Comparison of ENCODE assay signal across 9 cellular contexts in genomic region chr7:44105832-44106231, GRCh38. TPM values are rescaled to one million over a fixed set of nuclear protein-coding genes. Genes with fewer than 3 reads are reported as not detected.
A peak's percentile ranks its signal among the peaks of the same experiment; 100 is the strongest.
DNase-seq lines count a peak whose midpoint lies in the region; ATAC-seq, FAIRE-seq and TF ChIP-seq lines count a peak whose summit lies in the region.
"Had no signal": no experiment of that assay in that cellular context is flagged by ENCODE, and none has a peak within 500 bp of the region (broad histone marks: within the 10 kb centered on the region; RNA-seq: fewer than 3 reads in every experiment).

No MANE protein-coding gene starts in this region.

- H3K27me3 Mint-ChIP-seq in naive thymus-derived CD4-positive, alpha-beta T cell: peaks cover 0 to 24% (median 0%) of the 10 kb centered on the region in 5 donors

- H3K27ac ChIP-seq in heart right ventricle (peak overlapping the region in 8 of 10 donors; percentile 63 to 91 (median 82)), GM12878 (ENCODE audit: control insufficient read depth, insufficient read depth) (no peak overlapping the region), uterus (peak overlapping the region; percentile 95 to 97)
- no peak overlapping the region for H3K27ac ChIP-seq in naive thymus-derived CD4-positive, alpha-beta T cell (ENCODE audit: low read depth, low read length)

- TF ChIP-seq EP300 in GM12878 (IDR thresholded peaks at IDR 0.05; ENCODE audit: borderline replicate concordance in 1 of 2, control insufficient read depth in 1 of 2, low read depth in 2 of 2, low read length in 2 of 2): no peak

- H3K4me3 ChIP-seq in heart right ventricle (peak overlapping the region in 8 of 10 donors; percentile 47 to 66 (median 60)), GM12878 (no peak overlapping the region), uterus (peak overlapping the region; percentile 62 to 68)
- H3K4me3 ChIP-seq in naive thymus-derived CD4-positive, alpha-beta T cell (ENCODE audit: low read length): no peak overlapping the region

- DNase-seq in heart right ventricle (no peak), left ventricle myocardium superior (no peak), GM12878 (ENCODE audit: low read depth, low spot score) (no peak), uterus (no peak), superior temporal gyrus (ENCODE audit: extremely low spot score) (no peak), omental fat pad (ENCODE audit: low spot score) (no peak), NCI-H1092 (lab: John Stamatoyannopoulos, UW) (no peak)
- DNase-seq in naive thymus-derived CD4-positive, alpha-beta T cell: no peak
- DNase-seq: Calu3 had no signal

- H2AFZ ChIP-seq in GM12878 (ENCODE audit: control insufficient read depth, low read depth, low read length): no peak overlapping the region

- no peaks in the 10 kb centered on the region for H3K36me3 Mint-ChIP-seq in naive thymus-derived CD4-positive, alpha-beta T cell

- no peak for TF ChIP-seq POLR2A in GM12878 (IDR thresholded peaks at IDR 0.05; ENCODE audit: low read depth, low read length)
- no peak for TF ChIP-seq POLR2A in uterus (IDR thresholded peaks at IDR 0.05)

- H3K4me1 ChIP-seq in heart right ventricle (peaks cover 3 to 55% (median 19%) of the 10 kb centered on the region in 9 donors), GM12878 (ENCODE audit: control insufficient read depth, insufficient read depth, low read length) (no peaks in the 10 kb centered on the region), uterus (peaks cover 7 to 15% of the 10 kb centered on the region in 2 donors)
- no peaks in the 10 kb centered on the region for H3K4me1 ChIP-seq in naive thymus-derived CD4-positive, alpha-beta T cell (ENCODE audit: control insufficient read depth in 2 of 2, insufficient read depth in 2 of 2, low read length in 2 of 2)

- no TSS peak for BruUV-seq in GM12878 (replicated peaks; lab: Mats Ljungman, UMichigan)

- peaks cover 7 to 28% (median 16%) of the 10 kb centered on the region in 7 donors for H3K4me1 Mint-ChIP-seq in naive thymus-derived CD4-positive, alpha-beta T cell

- CTCF ChIA-PET in GM12878 (lab: Yijun Ruan, JAX): interaction anchor here (1.0 kb wide), 1 partner anchor 17 kb away, joined by 3 read pairs; no protein-coding TSS in a partner anchor
- CTCF ChIA-PET in naive thymus-derived CD4-positive, alpha-beta T cell (lab: Charles Lee): no interaction called here

- peak overlapping the region; percentile 68 to 88 (median 80) for H3K4me3 Mint-ChIP-seq in naive thymus-derived CD4-positive, alpha-beta T cell

- peaks cover 0 to 26% (median 0%) of the 10 kb centered on the region in 7 donors for H3K27me3 ChIP-seq in heart right ventricle
- peaks cover 11 to 15% of the 10 kb centered on the region in 2 experiments for H3K27me3 ChIP-seq in GM12878 (replicated peaks in 1 of 2; ENCODE audit: control insufficient read depth in 2 of 2, insufficient read depth in 2 of 2, low read length in 1 of 2)
- H3K27me3 ChIP-seq in naive thymus-derived CD4-positive, alpha-beta T cell (ENCODE audit: control insufficient read depth in 2 of 2, insufficient read depth in 2 of 2, low read length in 2 of 2): no peaks in the 10 kb centered on the region
- no peaks in the 10 kb centered on the region for H3K27me3 ChIP-seq in uterus

- H3K9me3 Mint-ChIP-seq in naive thymus-derived CD4-positive, alpha-beta T cell: peaks cover 0 to 2% (median 0%) of the 10 kb centered on the region in 11 donors

- H3K36me3 ChIP-seq in heart right ventricle: peaks cover 0 to 36% (median 0%) of the 10 kb centered on the region in 9 donors
- H3K36me3 ChIP-seq in GM12878 (ENCODE audit: control insufficient read depth in 2 of 2, insufficient read depth in 2 of 2, low read length in 1 of 2): no peaks in the 10 kb centered on the region
- peaks cover 0 to 29% (median 0%) of the 10 kb centered on the region in 3 experiments for H3K36me3 ChIP-seq in naive thymus-derived CD4-positive, alpha-beta T cell (ENCODE audit: control insufficient read depth in 2 of 3, insufficient read depth in 3 of 3, low read length in 3 of 3)
- no peaks in the 10 kb centered on the region for H3K36me3 ChIP-seq in uterus

- ATAC-seq in heart right ventricle: no peak
- ATAC-seq in left ventricle myocardium superior: no peak
- ATAC-seq in GM12878: no peak
- no peak for ATAC-seq in naive thymus-derived CD4-positive, alpha-beta T cell
- no peak for ATAC-seq in omental fat pad (ENCODE audit: low FRiP score)

- H3K9ac ChIP-seq in GM12878 (ENCODE audit: control insufficient read depth, insufficient read depth, low read length): no peak overlapping the region

- SMC1A ChIA-PET in GM12878 (lab: Charles Lee; ENCODE audit: uncharacterized antibody, unreplicated experiment): no interaction called here

- POLR2A ChIA-PET in GM12878 (lab: Charles Lee): interaction anchor here (1.0 kb wide), 1 partner anchor 25 kb away, joined by 5 read pairs; no protein-coding TSS in a partner anchor
- POLR2A ChIA-PET in naive thymus-derived CD4-positive, alpha-beta T cell (lab: Charles Lee): interaction anchor here (0.8 to 2.0 kb wide), 4 partner anchors 11 to 52 kb away, joined by 3 to 8 read pairs (median 6); partner anchors contain the start of gene POLD2

- no peak overlapping the region for H3K4me2 ChIP-seq in GM12878 (ENCODE audit: control insufficient read depth, insufficient read depth)

- no peak for TF ChIP-seq CTCF in heart right ventricle (IDR thresholded peaks at IDR 0.05)
- TF ChIP-seq CTCF in GM12878 (IDR thresholded peaks at IDR 0.05 in 2 of 3, conservative IDR thresholded peaks at IDR 0.05 in 1 of 3; ENCODE audit: control insufficient read depth in 2 of 3, extremely low read depth in 1 of 3, insufficient read depth in 1 of 3, low read depth in 3 of 3, low read length in 3 of 3): no peak
- no peak for TF ChIP-seq CTCF in uterus (IDR thresholded peaks at IDR 0.05)
- no peak for TF ChIP-seq CTCF in omental fat pad (IDR thresholded peaks at IDR 0.05)

- H3K9me3 ChIP-seq in heart right ventricle (no peaks in the 10 kb centered on the region), GM12878 (replicated peaks; ENCODE audit: control insufficient read depth, insufficient read depth, low read length) (no peaks in the 10 kb centered on the region), uterus (no peaks in the 10 kb centered on the region)
- no peaks in the 10 kb centered on the region for H3K9me3 ChIP-seq in naive thymus-derived CD4-positive, alpha-beta T cell (ENCODE audit: control insufficient read depth in 2 of 3, low read length in 3 of 3)

- TF ChIP-seq RAD21 in GM12878 (IDR thresholded peaks at IDR 0.05; ENCODE audit: insufficient read depth, low read depth, low read length): no peak

- no peaks in the 10 kb centered on the region for H3K79me2 ChIP-seq in GM12878 (ENCODE audit: control insufficient read depth, insufficient read depth, low read length)

- no peaks in the 10 kb centered on the region for H4K20me1 ChIP-seq in GM12878 (ENCODE audit: control insufficient read depth, insufficient read depth)

- FAIRE-seq in GM12878 (lab: Jason Lieb, UNC): no peak

- intact Hi-C loops in heart right ventricle (cut with DNase I) (no loop called here), left ventricle myocardium superior (cut with micrococcal nuclease) (no loop called here), GM12878 (cut with micrococcal nuclease; ENCODE audit: unreplicated experiment) (no loop called here), uterus (cut with DNase I; ENCODE audit: low total_unique reads) (no loop called here)
- intact Hi-C loops in naive thymus-derived CD4-positive, alpha-beta T cell (cut with micrococcal nuclease): loop anchor here (2.0 kb wide), 2 partner anchors 17 to 23 kb away; partner anchors contain the start of genes POLD2 (in 1 of the 2) and POLM (in 1 of the 2)

- RAD21 ChIA-PET in GM12878 (lab: Charles Lee; ENCODE audit: unreplicated experiment): no interaction called here

- WGBS in heart right ventricle, 2 donors: 84 to 89% methylated on average over 2 of the region's 2 CpGs
- WGBS in GM12878 (ENCODE audit: insufficient coverage, insufficient replicate concordance, low lambda C conversion rate, missing lambda C conversion rate): 0% methylated on average over 2 of the region's 2 CpGs

- H3K27ac Mint-ChIP-seq in naive thymus-derived CD4-positive, alpha-beta T cell: peak overlapping the region in 8 of 9 donors; percentile 62 to 92 (median 88)

- in situ Hi-C loops in GM12878 (cut with MboI): no loop called here

RNA-seq across cellular contexts. Expression of gene AEBP1, which starts 1.7 kb away (rescaled TPM):
- total RNA-seq in heart right ventricle (10 to 100 TPM; 14.1 to 31.3 (median 21.6) TPM), left ventricle myocardium superior (18.4 TPM), GM12878 (2014; rRNA removed) (0.06 TPM in 1 of 2 replicates, not detected in the other), GM12878 (2014; rRNA removed; fragmentation: Illumina TruSeq; extraction: Trizol) (not detected in 2 replicates), GM12878 (2021) (0.16 and 0.23 TPM in 2 replicates), uterus (100 to 1,000 TPM in 3 of 4 donors, 10 to 100 TPM in 1; 88.9 to 395 (median 303) TPM), omental fat pad (100 to 1,000 TPM in 3 of 4 donors, 10 to 100 TPM in 1; 64.9 to 209 (median 163) TPM)
- polyA plus RNA-seq in heart right ventricle (10 to 100 TPM; 18.0 to 33.7 TPM), GM12878 (2011; rRNA removed) (0.09 and 0.20 TPM in 2 replicates), GM12878 (2014; fragmentation: Illumina TruSeq; extraction: Trizol) (not detected in 2 replicates), GM12878 (2014; fragmentation: Nextera tagmentation; extraction: Ambion mirVana) (not detected), GM12878 (2014; rRNA removed) (0.08 TPM in 1 of 2 replicates, not detected in the other), GM12878 (2016; fragmentation: Nextera tagmentation; extraction: Ambion mirVana) (under 1 TPM in 1 of 2 experiments, not detected in 1; 0.11 TPM)
- 1.9 and 3.2 TPM in 2 replicates for total RNA-seq in GM12878 (2013; cell fraction: nucleolus; rRNA removed)
- polyA plus RNA-seq in GM12878 (2011; ENCODE audit: low read depth): 0.46 TPM
- polyA plus RNA-seq in GM12878 (2011; cell fraction: cytosol; rRNA removed): 0.13 and 0.22 TPM in 2 replicates
- 1.8 and 3.1 TPM in 2 replicates for polyA plus RNA-seq in GM12878 (2011; cell fraction: nucleus; rRNA removed)
- 0.31 and 0.46 TPM in 2 replicates for polyA plus RNA-seq in GM12878 (2012)
- 0.67 TPM in 1 of 2 replicates, not detected in the other for polyA minus RNA-seq in GM12878 (2011; rRNA and poly(A)+ RNA removed)
- not detected in 2 replicates for polyA minus RNA-seq in GM12878 (2011; cell fraction: cytosol; rRNA and poly(A)+ RNA removed)
- 0.24 and 0.57 TPM in 2 replicates for polyA minus RNA-seq in GM12878 (2011; cell fraction: nucleus; rRNA and poly(A)+ RNA removed)
- 10 to 100 TPM in 4 of 5 experiments, 1 to 10 TPM in 1; 7.7 to 33.1 (median 27.5) TPM for total RNA-seq in naive thymus-derived CD4-positive, alpha-beta T cell
- polyA plus RNA-seq in naive thymus-derived CD4-positive, alpha-beta T cell: 10 to 100 TPM in 1 of 2 donors, 1 to 10 TPM in 1; 3.0 to 13.5 TPM
- total RNA-seq: Calu3 had no signal

RNA-seq across cellular contexts. Expression of gene POLD2, which starts 17.5 kb away (rescaled TPM):
- total RNA-seq in heart right ventricle (10 to 100 TPM; 64.4 to 92.0 (median 76.8) TPM), left ventricle myocardium superior (92.9 TPM), GM12878 (2014; rRNA removed) (149 and 169 TPM in 2 replicates), GM12878 (2014; rRNA removed; fragmentation: Illumina TruSeq; extraction: Trizol) (97.5 and 105 TPM in 2 replicates), GM12878 (2021) (169 TPM in 2 replicates), uterus (10 to 100 TPM; 12.9 to 73.3 (median 33.7) TPM), omental fat pad (10 to 100 TPM; 41.9 to 71.3 (median 44.2) TPM)
- polyA plus RNA-seq in heart right ventricle (100 to 1,000 TPM in 1 of 2 donors, 10 to 100 TPM in 1; 89.3 to 150 TPM), GM12878 (2011; rRNA removed) (113 and 179 TPM in 2 replicates), GM12878 (2014; fragmentation: Illumina TruSeq; extraction: Trizol) (61.8 and 118 TPM in 2 replicates), GM12878 (2014; fragmentation: Nextera tagmentation; extraction: Ambion mirVana) (10 to 100 TPM; 19.1 to 42.7 TPM), GM12878 (2014; rRNA removed) (193 and 194 TPM in 2 replicates), GM12878 (2016; fragmentation: Nextera tagmentation; extraction: Ambion mirVana) (100 to 1,000 TPM; 266 to 287 TPM)
- 86.8 and 93.9 TPM in 2 replicates for total RNA-seq in GM12878 (2013; cell fraction: nucleolus; rRNA removed)
- polyA plus RNA-seq in GM12878 (2011; ENCODE audit: low read depth): 99.6 TPM
- polyA plus RNA-seq in GM12878 (2011; cell fraction: cytosol; rRNA removed): 225 and 290 TPM in 2 replicates
- polyA plus RNA-seq in GM12878 (2011; cell fraction: nucleus; rRNA removed): 281 and 287 TPM in 2 replicates
- polyA plus RNA-seq in GM12878 (2012): 110 and 118 TPM in 2 replicates
- 75.3 and 127 TPM in 2 replicates for polyA minus RNA-seq in GM12878 (2011; rRNA and poly(A)+ RNA removed)
- 41.1 and 46.9 TPM in 2 replicates for polyA minus RNA-seq in GM12878 (2011; cell fraction: cytosol; rRNA and poly(A)+ RNA removed)
- 54.9 and 61.8 TPM in 2 replicates for polyA minus RNA-seq in GM12878 (2011; cell fraction: nucleus; rRNA and poly(A)+ RNA removed)
- total RNA-seq in naive thymus-derived CD4-positive, alpha-beta T cell: 100 to 1,000 TPM in 1 of 5 experiments, 10 to 100 TPM in 4; 55.1 to 118 (median 69.2) TPM
- 10 to 100 TPM; 78.1 to 94.8 TPM for polyA plus RNA-seq in naive thymus-derived CD4-positive, alpha-beta T cell

RNA-seq across cellular contexts. Expression of gene POLM, which starts 23.5 kb away (rescaled TPM):
- total RNA-seq in heart right ventricle (10 to 100 TPM; 10.9 to 28.4 (median 13.5) TPM), left ventricle myocardium superior (17.6 TPM), GM12878 (2014; rRNA removed) (23.3 and 24.8 TPM in 2 replicates), GM12878 (2014; rRNA removed; fragmentation: Illumina TruSeq; extraction: Trizol) (13.5 and 14.1 TPM in 2 replicates), GM12878 (2021) (33.8 and 37.8 TPM in 2 replicates), uterus (10 to 100 TPM; 10.6 to 33.6 (median 23.6) TPM), omental fat pad (10 to 100 TPM; 10.0 to 43.5 (median 21.3) TPM)
- polyA plus RNA-seq in heart right ventricle (10 to 100 TPM in 1 of 2 donors, 1 to 10 TPM in 1; 6.7 to 22.8 TPM), GM12878 (2011; rRNA removed) (11.0 and 15.9 TPM in 2 replicates), GM12878 (2014; fragmentation: Illumina TruSeq; extraction: Trizol) (8.0 and 16.1 TPM in 2 replicates), GM12878 (2014; fragmentation: Nextera tagmentation; extraction: Ambion mirVana) (1 to 10 TPM; 3.1 to 4.6 TPM), GM12878 (2014; rRNA removed) (39.4 and 41.5 TPM in 2 replicates), GM12878 (2016; fragmentation: Nextera tagmentation; extraction: Ambion mirVana) (10 to 100 TPM; 22.0 to 23.2 TPM)
- total RNA-seq in GM12878 (2013; cell fraction: nucleolus; rRNA removed): 108 and 133 TPM in 2 replicates
- polyA plus RNA-seq in GM12878 (2011; ENCODE audit: low read depth): 9.0 TPM
- polyA plus RNA-seq in GM12878 (2011; cell fraction: cytosol; rRNA removed): 17.6 and 26.6 TPM in 2 replicates
- 86.2 and 99.8 TPM in 2 replicates for polyA plus RNA-seq in GM12878 (2011; cell fraction: nucleus; rRNA removed)
- polyA plus RNA-seq in GM12878 (2012): 16.6 and 18.6 TPM in 2 replicates
- 19.2 and 33.0 TPM in 2 replicates for polyA minus RNA-seq in GM12878 (2011; rRNA and poly(A)+ RNA removed)
- polyA minus RNA-seq in GM12878 (2011; cell fraction: cytosol; rRNA and poly(A)+ RNA removed): 12.7 and 16.4 TPM in 2 replicates
- 41.2 and 67.5 TPM in 2 replicates for polyA minus RNA-seq in GM12878 (2011; cell fraction: nucleus; rRNA and poly(A)+ RNA removed)
- total RNA-seq in naive thymus-derived CD4-positive, alpha-beta T cell: 10 to 100 TPM; 33.9 to 77.1 (median 48.9) TPM
- 10 to 100 TPM; 18.2 to 20.4 TPM for polyA plus RNA-seq in naive thymus-derived CD4-positive, alpha-beta T cell

RNA-seq across cellular contexts. Expression of gene MYL7, which starts 35.3 kb away (rescaled TPM):
- total RNA-seq in heart right ventricle (1,000 to 10,000 TPM in 7 of 10 donors, 100 to 1,000 TPM in 3; 146 to 6,323 (median 1,764) TPM), left ventricle myocardium superior (2,865 TPM), GM12878 (2014; rRNA removed) (not detected in 2 replicates), GM12878 (2014; rRNA removed; fragmentation: Illumina TruSeq; extraction: Trizol) (not detected in 2 replicates), GM12878 (2021) (not detected in 2 replicates), uterus (not detected), omental fat pad (not detected)
- polyA plus RNA-seq in heart right ventricle (1,000 to 10,000 TPM; 1,475 to 2,069 TPM), GM12878 (2011; rRNA removed) (not detected in 2 replicates), GM12878 (2014; fragmentation: Illumina TruSeq; extraction: Trizol) (not detected in 2 replicates), GM12878 (2014; fragmentation: Nextera tagmentation; extraction: Ambion mirVana) (not detected), GM12878 (2014; rRNA removed) (not detected in 2 replicates), GM12878 (2016; fragmentation: Nextera tagmentation; extraction: Ambion mirVana) (1 to 10 TPM in 1 of 2 experiments, not detected in 1; 1.9 TPM)
- total RNA-seq in GM12878 (2013; cell fraction: nucleolus; rRNA removed): not detected in 2 replicates
- polyA plus RNA-seq in GM12878 (2011; ENCODE audit: low read depth): not detected
- polyA plus RNA-seq in GM12878 (2011; cell fraction: cytosol; rRNA removed): not detected in 2 replicates
- not detected in 2 replicates for polyA plus RNA-seq in GM12878 (2011; cell fraction: nucleus; rRNA removed)
- polyA plus RNA-seq in GM12878 (2012): not detected in 2 replicates
- not detected in 2 replicates for polyA minus RNA-seq in GM12878 (2011; rRNA and poly(A)+ RNA removed)
- polyA minus RNA-seq in GM12878 (2011; cell fraction: cytosol; rRNA and poly(A)+ RNA removed): not detected in 2 replicates
- polyA minus RNA-seq in GM12878 (2011; cell fraction: nucleus; rRNA and poly(A)+ RNA removed): not detected in 2 replicates
- total RNA-seq in naive thymus-derived CD4-positive, alpha-beta T cell: not detected
- polyA plus RNA-seq in naive thymus-derived CD4-positive, alpha-beta T cell: not detected
- total RNA-seq: Calu3 had no signal

RNA-seq across cellular contexts. Expression of gene PGAM2, which starts 40.5 kb away (rescaled TPM):
- total RNA-seq in heart right ventricle (1,000 to 10,000 TPM in 2 of 10 donors, 100 to 1,000 TPM in 8; 375 to 1,148 (median 557) TPM), left ventricle myocardium superior (967 TPM), GM12878 (2014; rRNA removed) (not detected in 2 replicates), GM12878 (2014; rRNA removed; fragmentation: Illumina TruSeq; extraction: Trizol) (not detected in 2 replicates), GM12878 (2021) (0.24 TPM in 1 of 2 replicates, not detected in the other), uterus (1 to 10 TPM in 1 of 4 donors, under 1 TPM in 1, not detected in 2; 0.76 to 1.4 TPM), omental fat pad (not detected)
- polyA plus RNA-seq in heart right ventricle (1,000 to 10,000 TPM in 1 of 2 donors, 100 to 1,000 TPM in 1; 367 to 2,327 TPM), GM12878 (2011; rRNA removed) (not detected in 2 replicates), GM12878 (2014; fragmentation: Illumina TruSeq; extraction: Trizol) (not detected in 2 replicates), GM12878 (2014; fragmentation: Nextera tagmentation; extraction: Ambion mirVana) (not detected), GM12878 (2014; rRNA removed) (0.13 TPM in 1 of 2 replicates, not detected in the other), GM12878 (2016; fragmentation: Nextera tagmentation; extraction: Ambion mirVana) (not detected)
- total RNA-seq in GM12878 (2013; cell fraction: nucleolus; rRNA removed): 2.5 and 3.7 TPM in 2 replicates
- polyA plus RNA-seq in GM12878 (2011; ENCODE audit: low read depth): not detected
- not detected in 2 replicates for polyA plus RNA-seq in GM12878 (2011; cell fraction: cytosol; rRNA removed)
- 0.87 and 1.2 TPM in 2 replicates for polyA plus RNA-seq in GM12878 (2011; cell fraction: nucleus; rRNA removed)
- polyA plus RNA-seq in GM12878 (2012): 0.18 TPM in 1 of 2 replicates, not detected in the other
- polyA minus RNA-seq in GM12878 (2011; rRNA and poly(A)+ RNA removed): not detected in 2 replicates
- polyA minus RNA-seq in GM12878 (2011; cell fraction: cytosol; rRNA and poly(A)+ RNA removed): not detected in 2 replicates
- polyA minus RNA-seq in GM12878 (2011; cell fraction: nucleus; rRNA and poly(A)+ RNA removed): 0.57 and 0.97 TPM in 2 replicates
- 1 to 10 TPM in 4 of 5 experiments, under 1 TPM in 1; 0.73 to 3.1 (median 1.8) TPM for total RNA-seq in naive thymus-derived CD4-positive, alpha-beta T cell
- polyA plus RNA-seq in naive thymus-derived CD4-positive, alpha-beta T cell: not detected

Comparison
In these comparisons a context has a peak if more than half of its experiments do, and no peak if none do; other contexts are left out.
1. H3K27ac ChIP-seq: peak in heart right ventricle (8 of 10) and uterus (2 of 2); none in GM12878 (single experiment) and naive thymus-derived CD4-positive, alpha-beta T cell (single experiment).
2. H3K4me3 ChIP-seq: peak in heart right ventricle (8 of 10) and uterus (2 of 2); none in GM12878 (single experiment) and naive thymus-derived CD4-positive, alpha-beta T cell (single experiment).
3. intact Hi-C loops: an anchor here in naive thymus-derived CD4-positive, alpha-beta T cell (2.0 kb wide); none called in heart right ventricle, left ventricle myocardium superior, GM12878 and uterus.